ENCODE assay signal across 1 cellular context in genomic region chr2:67516899-67517530, GRCh38.
A peak's percentile ranks its signal among the peaks of the same experiment; 100 is the strongest.
TF ChIP-seq lines count a peak whose summit lies in the region.

No MANE protein-coding gene starts in this region.

TF ChIP-seq in HEK293, 187 proteins besides CTCF, POLR2A, EP300 and RAD21 (continued from another document):
- no peak for TF ChIP-seq ZNF398 (tag by site-specific recombination; IDR thresholded peaks at IDR 0.05)
- no peak for TF ChIP-seq ZNF561 (tag by site-specific recombination; IDR thresholded peaks at IDR 0.05; ENCODE audit: borderline replicate concordance)
- TF ChIP-seq PRDM6 (tag by site-specific recombination; IDR thresholded peaks at IDR 0.05) = peak; percentile 31; the same call in 1 of the 2 replicates
- TF ChIP-seq KLF8 (tag by site-specific recombination; IDR thresholded peaks at IDR 0.05) = peak; percentile 47
- 0 out of 2 replicates have a peak, but pooled peaks have one; percentile 38 for TF ChIP-seq ZEB2 (tag by site-specific recombination; IDR thresholded peaks at IDR 0.05)
- no peak for TF ChIP-seq PRDM10 (tag by site-specific recombination; IDR thresholded peaks at IDR 0.05)
- 0 out of 2 replicates have a peak, but pooled peaks have one; percentile 8 for TF ChIP-seq GFI1B (tag by site-specific recombination; IDR thresholded peaks at IDR 0.05)
- no peak for TF ChIP-seq ZNF580 (tag by site-specific recombination; IDR thresholded peaks at IDR 0.05)
- TF ChIP-seq ZNF843 (tag by site-specific recombination; IDR thresholded peaks at IDR 0.05) = peak; percentile 56
- no peak for TF ChIP-seq ZNF2 (tag by site-specific recombination; IDR thresholded peaks at IDR 0.05)
TF ChIP-seq in HEK293: peak in this region for 13.
